In the genomic region with DNA sequence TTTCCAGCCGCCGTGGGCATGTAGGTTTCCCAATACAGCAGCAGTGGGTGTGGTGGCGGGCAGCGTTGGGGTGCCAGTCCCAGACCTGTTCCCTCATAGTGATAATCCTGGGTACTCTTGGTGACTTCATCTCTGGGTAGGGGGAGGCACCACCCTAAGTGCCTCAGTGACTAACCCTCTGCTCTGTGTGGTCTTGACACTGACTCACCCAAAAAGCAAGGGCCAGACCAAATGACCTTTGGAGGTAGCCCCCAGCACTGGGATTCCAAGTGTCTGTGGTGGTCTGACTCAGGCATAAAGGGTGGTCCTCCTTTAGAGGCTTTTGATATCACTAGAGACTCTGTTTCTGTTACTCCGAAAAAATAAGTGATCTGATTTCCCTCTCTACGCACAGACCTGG, we compare ENCODE assay signal across 16 cellular contexts. TPM values are rescaled to one million over a fixed set of nuclear protein-coding genes. Genes with fewer than 3 reads are reported as not detected.
"Had no signal": no experiment of that assay in that cellular context is flagged by ENCODE, and none has a peak within 500 bp of the region (broad histone marks: within the 10 kb centered on the region; RNA-seq: fewer than 3 reads in every experiment).

No MANE protein-coding gene starts in this region.

- H3K4me3 Mint-ChIP-seq: activated T-cell treated with anti-CD3 and anti-CD28 coated beads, Interleukin-2, amount 50 U/mL, for 4 hours had no signal

- H3K27me3 ChIP-seq: colonic mucosa had no signal

- DNase-seq: activated CD4-positive, alpha-beta T cell treated with anti-CD3 and anti-CD28 coated beads, Interleukin-2, amount 50 U/mL, for 4 hours; activated CD4-positive, CD25-positive, alpha-beta regulatory T cell treated with anti-CD3 and anti-CD28 coated beads, Interleukin-2, amount 50 U/mL, for 72 hours; activated T-cell treated with anti-CD3 and anti-CD28 coated beads, Interleukin-2, amount 50 U/mL, for 4 hours; colonic mucosa; foreskin melanocyte; head of caudate nucleus; left cardiac atrium; right lobe of liver; stimulated activated CD4-positive, alpha-beta T cell treated with anti-CD3 and anti-CD28 coated beads, Interleukin-2, amount 100 ng/mL, for 24 hours; stimulated activated naive CD4-positive, alpha-beta T cell had no signal

- H3K9me3 Mint-ChIP-seq: activated T-cell treated with anti-CD3 and anti-CD28 coated beads, Interleukin-2, amount 50 U/mL, for 4 hours; naive thymus-derived CD8-positive, alpha-beta T cell had no signal

- H3K27ac ChIP-seq: colonic mucosa, prostate gland, right lobe of liver, suprapubic skin had no signal

- H3K36me3 ChIP-seq: colonic mucosa, prostate gland, right lobe of liver, suprapubic skin had no signal

- H3K9me3 ChIP-seq: colonic mucosa, prostate gland, right lobe of liver, suprapubic skin had no signal

- H3K4me3 ChIP-seq: colonic mucosa, lung had no signal

- H3K36me3 Mint-ChIP-seq: naive thymus-derived CD8-positive, alpha-beta T cell had no signal

- H3K4me1 ChIP-seq: colonic mucosa, prostate gland had no signal

RNA-seq across cellular contexts. Expression of a gene that starts 0.9 kb away (rescaled TPM):
- total RNA-seq: activated T-cell treated with anti-CD3 and anti-CD28 coated beads, Interleukin-2, amount 50 U/mL, for 4 hours; mononuclear cell; naive thymus-derived CD8-positive, alpha-beta T cell; right lobe of liver; T-helper 2 cell treated with Interferon-gamma antibody and Interleukin-4, amounts not matched to agents 100 ng/mL and 5 ng/mL, for 36 hours had no signal
- polyA plus RNA-seq: naive thymus-derived CD8-positive, alpha-beta T cell had no signal
